ENCODE assay signal across 1 cellular context in the genomic region with DNA sequence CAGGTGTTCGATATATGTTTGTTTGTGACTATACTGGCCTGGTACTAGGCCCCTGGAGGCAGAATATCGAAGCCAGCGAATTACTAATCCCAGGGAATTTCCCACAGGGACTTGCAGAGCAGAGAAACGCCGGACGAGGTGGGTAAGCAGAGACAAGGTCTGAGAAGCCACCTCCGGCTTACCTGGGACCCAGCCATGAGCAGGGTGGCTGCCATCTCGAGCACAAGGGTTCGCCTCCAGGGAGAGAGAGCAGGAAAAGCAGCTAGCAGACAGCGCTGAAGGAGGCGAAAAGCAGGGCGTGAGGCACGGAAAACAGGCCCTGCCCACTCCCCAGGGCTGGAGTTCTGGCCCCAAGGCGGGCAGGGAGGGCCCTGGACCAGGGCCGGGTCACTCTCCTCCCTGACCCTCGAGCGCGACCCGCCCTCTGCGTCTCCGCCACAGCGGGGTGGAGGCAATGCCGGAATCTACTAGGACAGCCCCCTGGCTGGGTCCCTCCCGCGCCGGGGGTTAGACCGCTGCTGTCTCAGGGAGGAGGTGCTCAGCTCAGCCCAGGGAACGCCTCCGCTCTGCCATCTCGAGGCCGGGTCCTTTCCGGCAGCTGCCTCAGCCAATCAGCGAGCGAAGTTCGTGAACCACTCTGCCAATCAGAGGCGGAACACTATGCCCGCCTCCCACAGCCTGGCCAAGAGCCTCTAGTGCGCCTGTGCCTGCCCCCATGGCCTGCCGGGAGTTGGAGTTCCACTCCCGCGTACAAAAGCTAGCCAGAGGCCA.
TF ChIP-seq lines count a peak whose summit lies in the region.

No MANE protein-coding gene starts in this region.

TF ChIP-seq in HepG2, 621 proteins besides CTCF, POLR2A, EP300 and RAD21 (continued from another document and continues in another):
- TF ChIP-seq, protein P1, sequence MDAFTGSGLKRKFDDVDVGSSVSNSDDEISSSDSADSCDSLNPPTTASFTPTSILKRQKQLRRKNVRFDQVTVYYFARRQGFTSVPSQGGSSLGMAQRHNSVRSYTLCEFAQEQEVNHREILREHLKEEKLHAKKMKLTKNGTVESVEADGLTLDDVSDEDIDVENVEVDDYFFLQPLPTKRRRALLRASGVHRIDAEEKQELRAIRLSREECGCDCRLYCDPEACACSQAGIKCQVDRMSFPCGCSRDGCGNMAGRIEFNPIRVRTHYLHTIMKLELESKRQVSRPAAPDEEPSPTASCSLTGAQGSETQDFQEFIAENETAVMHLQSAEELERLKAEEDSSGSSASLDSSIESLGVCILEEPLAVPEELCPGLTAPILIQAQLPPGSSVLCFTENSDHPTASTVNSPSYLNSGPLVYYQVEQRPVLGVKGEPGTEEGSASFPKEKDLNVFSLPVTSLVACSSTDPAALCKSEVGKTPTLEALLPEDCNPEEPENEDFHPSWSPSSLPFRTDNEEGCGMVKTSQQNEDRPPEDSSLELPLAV (CRISPR knock-in tag; conservative IDR thresholded peaks at IDR 0.05; ENCODE audit: low read depth): no peak
- peak; percentile 68; the same call in 1 of the 2 replicates for TF ChIP-seq HOXA3 (CRISPR knock-in tag; IDR thresholded peaks at IDR 0.05)
- TF ChIP-seq TBX2 (CRISPR knock-in tag; IDR thresholded peaks at IDR 0.05; ENCODE audit: borderline replicate concordance): peak; percentile 58; the same call in 1 of the 2 replicates
- TF ChIP-seq, protein P2, sequence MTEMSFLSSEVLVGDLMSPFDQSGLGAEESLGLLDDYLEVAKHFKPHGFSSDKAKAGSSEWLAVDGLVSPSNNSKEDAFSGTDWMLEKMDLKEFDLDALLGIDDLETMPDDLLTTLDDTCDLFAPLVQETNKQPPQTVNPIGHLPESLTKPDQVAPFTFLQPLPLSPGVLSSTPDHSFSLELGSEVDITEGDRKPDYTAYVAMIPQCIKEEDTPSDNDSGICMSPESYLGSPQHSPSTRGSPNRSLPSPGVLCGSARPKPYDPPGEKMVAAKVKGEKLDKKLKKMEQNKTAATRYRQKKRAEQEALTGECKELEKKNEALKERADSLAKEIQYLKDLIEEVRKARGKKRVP (CRISPR knock-in tag; IDR thresholded peaks at IDR 0.05): no peak
- no peak for TF ChIP-seq CBX5 (CRISPR knock-in tag; IDR thresholded peaks at IDR 0.05; ENCODE audit: borderline replicate concordance)
- no peak; the same call in 1 of the 2 replicates for TF ChIP-seq ARHGAP35 (CRISPR knock-in tag; IDR thresholded peaks at IDR 0.05; ENCODE audit: borderline replicate concordance)
- TF ChIP-seq, protein P3, sequence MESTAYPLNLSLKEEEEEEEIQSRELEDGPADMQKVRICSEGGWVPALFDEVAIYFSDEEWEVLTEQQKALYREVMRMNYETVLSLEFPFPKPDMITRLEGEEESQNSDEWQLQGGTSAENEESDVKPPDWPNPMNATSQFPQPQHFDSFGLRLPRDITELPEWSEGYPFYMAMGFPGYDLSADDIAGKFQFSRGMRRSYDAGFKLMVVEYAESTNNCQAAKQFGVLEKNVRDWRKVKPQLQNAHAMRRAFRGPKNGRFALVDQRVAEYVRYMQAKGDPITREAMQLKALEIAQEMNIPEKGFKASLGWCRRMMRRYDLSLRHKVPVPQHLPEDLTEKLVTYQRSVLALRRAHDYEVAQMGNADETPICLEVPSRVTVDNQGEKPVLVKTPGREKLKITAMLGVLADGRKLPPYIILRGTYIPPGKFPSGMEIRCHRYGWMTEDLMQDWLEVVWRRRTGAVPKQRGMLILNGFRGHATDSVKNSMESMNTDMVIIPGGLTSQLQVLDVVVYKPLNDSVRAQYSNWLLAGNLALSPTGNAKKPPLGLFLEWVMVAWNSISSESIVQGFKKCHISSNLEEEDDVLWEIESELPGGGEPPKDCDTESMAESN (CRISPR knock-in tag; conservative IDR thresholded peaks at IDR 0.05): no peak
- TF ChIP-seq ZNF121 (CRISPR knock-in tag; IDR thresholded peaks at IDR 0.05): no peak; the same call in 1 of the 2 replicates
- TF ChIP-seq, protein P4, sequence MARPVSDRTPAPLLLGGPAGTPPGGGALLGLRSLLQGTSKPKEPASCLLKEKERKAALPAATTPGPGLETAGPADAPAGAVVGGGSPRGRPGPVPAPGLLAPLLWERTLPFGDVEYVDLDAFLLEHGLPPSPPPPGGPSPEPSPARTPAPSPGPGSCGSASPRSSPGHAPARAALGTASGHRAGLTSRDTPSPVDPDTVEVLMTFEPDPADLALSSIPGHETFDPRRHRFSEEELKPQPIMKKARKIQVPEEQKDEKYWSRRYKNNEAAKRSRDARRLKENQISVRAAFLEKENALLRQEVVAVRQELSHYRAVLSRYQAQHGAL (CRISPR knock-in tag; IDR thresholded peaks at IDR 0.05; ENCODE audit: not compliant biosample characterization): peak; percentile 72
- TF ChIP-seq ZNF788 (CRISPR knock-in tag; IDR thresholded peaks at IDR 0.05; ENCODE audit: borderline replicate concordance): 0 out of 2 replicates have a peak, but pooled peaks have one; percentile 16
- TF ChIP-seq, protein P5, sequence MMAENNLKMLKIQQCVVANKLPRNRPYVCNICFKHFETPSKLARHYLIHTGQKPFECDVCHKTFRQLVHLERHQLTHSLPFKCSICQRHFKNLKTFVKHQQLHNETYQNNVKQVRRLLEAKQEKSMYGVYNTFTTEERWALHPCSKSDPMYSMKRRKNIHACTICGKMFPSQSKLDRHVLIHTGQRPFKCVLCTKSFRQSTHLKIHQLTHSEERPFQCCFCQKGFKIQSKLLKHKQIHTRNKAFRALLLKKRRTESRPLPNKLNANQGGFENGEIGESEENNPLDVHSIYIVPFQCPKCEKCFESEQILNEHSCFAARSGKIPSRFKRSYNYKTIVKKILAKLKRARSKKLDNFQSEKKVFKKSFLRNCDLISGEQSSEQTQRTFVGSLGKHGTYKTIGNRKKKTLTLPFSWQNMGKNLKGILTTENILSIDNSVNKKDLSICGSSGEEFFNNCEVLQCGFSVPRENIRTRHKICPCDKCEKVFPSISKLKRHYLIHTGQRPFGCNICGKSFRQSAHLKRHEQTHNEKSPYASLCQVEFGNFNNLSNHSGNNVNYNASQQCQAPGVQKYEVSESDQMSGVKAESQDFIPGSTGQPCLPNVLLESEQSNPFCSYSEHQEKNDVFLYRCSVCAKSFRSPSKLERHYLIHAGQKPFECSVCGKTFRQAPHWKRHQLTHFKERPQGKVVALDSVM (CRISPR knock-in tag; IDR thresholded peaks at IDR 0.05): no peak
- TF ChIP-seq, protein P6, sequence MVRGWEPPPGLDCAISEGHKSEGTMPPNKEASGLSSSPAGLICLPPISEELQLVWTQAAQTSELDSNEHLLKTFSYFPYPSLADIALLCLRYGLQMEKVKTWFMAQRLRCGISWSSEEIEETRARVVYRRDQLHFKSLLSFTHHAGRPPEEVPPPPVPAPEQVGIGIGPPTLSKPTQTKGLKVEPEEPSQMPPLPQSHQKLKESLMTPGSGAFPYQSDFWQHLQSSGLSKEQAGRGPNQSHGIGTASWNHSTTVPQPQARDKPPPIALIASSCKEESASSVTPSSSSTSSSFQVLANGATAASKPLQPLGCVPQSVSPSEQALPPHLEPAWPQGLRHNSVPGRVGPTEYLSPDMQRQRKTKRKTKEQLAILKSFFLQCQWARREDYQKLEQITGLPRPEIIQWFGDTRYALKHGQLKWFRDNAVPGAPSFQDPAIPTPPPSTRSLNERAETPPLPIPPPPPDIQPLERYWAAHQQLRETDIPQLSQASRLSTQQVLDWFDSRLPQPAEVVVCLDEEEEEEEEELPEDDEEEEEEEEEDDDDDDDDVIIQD (CRISPR knock-in tag; IDR thresholded peaks at IDR 0.05; ENCODE audit: low read depth): 0 out of 2 replicates have a peak, but pooled peaks have one; percentile 21
- TF ChIP-seq, protein P7, sequence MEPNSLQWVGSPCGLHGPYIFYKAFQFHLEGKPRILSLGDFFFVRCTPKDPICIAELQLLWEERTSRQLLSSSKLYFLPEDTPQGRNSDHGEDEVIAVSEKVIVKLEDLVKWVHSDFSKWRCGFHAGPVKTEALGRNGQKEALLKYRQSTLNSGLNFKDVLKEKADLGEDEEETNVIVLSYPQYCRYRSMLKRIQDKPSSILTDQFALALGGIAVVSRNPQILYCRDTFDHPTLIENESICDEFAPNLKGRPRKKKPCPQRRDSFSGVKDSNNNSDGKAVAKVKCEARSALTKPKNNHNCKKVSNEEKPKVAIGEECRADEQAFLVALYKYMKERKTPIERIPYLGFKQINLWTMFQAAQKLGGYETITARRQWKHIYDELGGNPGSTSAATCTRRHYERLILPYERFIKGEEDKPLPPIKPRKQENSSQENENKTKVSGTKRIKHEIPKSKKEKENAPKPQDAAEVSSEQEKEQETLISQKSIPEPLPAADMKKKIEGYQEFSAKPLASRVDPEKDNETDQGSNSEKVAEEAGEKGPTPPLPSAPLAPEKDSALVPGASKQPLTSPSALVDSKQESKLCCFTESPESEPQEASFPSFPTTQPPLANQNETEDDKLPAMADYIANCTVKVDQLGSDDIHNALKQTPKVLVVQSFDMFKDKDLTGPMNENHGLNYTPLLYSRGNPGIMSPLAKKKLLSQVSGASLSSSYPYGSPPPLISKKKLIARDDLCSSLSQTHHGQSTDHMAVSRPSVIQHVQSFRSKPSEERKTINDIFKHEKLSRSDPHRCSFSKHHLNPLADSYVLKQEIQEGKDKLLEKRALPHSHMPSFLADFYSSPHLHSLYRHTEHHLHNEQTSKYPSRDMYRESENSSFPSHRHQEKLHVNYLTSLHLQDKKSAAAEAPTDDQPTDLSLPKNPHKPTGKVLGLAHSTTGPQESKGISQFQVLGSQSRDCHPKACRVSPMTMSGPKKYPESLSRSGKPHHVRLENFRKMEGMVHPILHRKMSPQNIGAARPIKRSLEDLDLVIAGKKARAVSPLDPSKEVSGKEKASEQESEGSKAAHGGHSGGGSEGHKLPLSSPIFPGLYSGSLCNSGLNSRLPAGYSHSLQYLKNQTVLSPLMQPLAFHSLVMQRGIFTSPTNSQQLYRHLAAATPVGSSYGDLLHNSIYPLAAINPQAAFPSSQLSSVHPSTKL (CRISPR knock-in tag; IDR thresholded peaks at IDR 0.05): peak; percentile 57
- TF ChIP-seq, protein P8, sequence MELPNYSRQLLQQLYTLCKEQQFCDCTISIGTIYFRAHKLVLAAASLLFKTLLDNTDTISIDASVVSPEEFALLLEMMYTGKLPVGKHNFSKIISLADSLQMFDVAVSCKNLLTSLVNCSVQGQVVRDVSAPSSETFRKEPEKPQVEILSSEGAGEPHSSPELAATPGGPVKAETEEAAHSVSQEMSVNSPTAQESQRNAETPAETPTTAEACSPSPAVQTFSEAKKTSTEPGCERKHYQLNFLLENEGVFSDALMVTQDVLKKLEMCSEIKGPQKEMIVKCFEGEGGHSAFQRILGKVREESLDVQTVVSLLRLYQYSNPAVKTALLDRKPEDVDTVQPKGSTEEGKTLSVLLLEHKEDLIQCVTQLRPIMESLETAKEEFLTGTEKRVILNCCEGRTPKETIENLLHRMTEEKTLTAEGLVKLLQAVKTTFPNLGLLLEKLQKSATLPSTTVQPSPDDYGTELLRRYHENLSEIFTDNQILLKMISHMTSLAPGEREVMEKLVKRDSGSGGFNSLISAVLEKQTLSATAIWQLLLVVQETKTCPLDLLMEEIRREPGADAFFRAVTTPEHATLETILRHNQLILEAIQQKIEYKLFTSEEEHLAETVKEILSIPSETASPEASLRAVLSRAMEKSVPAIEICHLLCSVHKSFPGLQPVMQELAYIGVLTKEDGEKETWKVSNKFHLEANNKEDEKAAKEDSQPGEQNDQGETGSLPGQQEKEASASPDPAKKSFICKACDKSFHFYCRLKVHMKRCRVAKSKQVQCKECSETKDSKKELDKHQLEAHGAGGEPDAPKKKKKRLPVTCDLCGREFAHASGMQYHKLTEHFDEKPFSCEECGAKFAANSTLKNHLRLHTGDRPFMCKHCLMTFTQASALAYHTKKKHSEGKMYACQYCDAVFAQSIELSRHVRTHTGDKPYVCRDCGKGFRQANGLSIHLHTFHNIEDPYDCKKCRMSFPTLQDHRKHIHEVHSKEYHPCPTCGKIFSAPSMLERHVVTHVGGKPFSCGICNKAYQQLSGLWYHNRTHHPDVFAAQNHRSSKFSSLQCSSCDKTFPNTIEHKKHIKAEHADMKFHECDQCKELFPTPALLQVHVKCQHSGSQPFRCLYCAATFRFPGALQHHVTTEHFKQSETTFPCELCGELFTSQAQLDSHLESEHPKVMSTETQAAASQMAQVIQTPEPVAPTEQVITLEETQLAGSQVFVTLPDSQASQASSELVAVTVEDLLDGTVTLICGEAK (IDR thresholded peaks at IDR 0.05): no peak
- TF ChIP-seq, protein P8 (CRISPR knock-in tag; IDR thresholded peaks at IDR 0.05): no peak
- TF ChIP-seq HOXA9 (CRISPR knock-in tag; IDR thresholded peaks at IDR 0.05; ENCODE audit: borderline replicate concordance): no peak
- peak; percentile 75 for TF ChIP-seq HNRNPLL (IDR thresholded peaks at IDR 0.05; ENCODE audit: low read depth, low read length, poor library complexity, severe bottlenecking)
- no peak for TF ChIP-seq SRSF1 (optimal IDR thresholded peaks at IDR 0.05; ENCODE audit: low read depth, low read length)
- peak; percentile 12 for TF ChIP-seq AGO1 (IDR thresholded peaks at IDR 0.05; ENCODE audit: low read depth, low read length, poor library complexity, severe bottlenecking)
- no peak for TF ChIP-seq ZBTB8A (CRISPR knock-in tag; IDR thresholded peaks at IDR 0.05; ENCODE audit: borderline replicate concordance, low read depth)
- no peak for TF ChIP-seq TCF12 (IDR thresholded peaks at IDR 0.05)
- no peak for TF ChIP-seq TCF12 (CRISPR knock-in tag; IDR thresholded peaks at IDR 0.05)
- no peak for TF ChIP-seq PCBP2 (optimal IDR thresholded peaks at IDR 0.05; ENCODE audit: low read depth, low read length, poor library complexity, severe bottlenecking)
- peak; percentile 75 for TF ChIP-seq YY1 (IDR thresholded peaks at IDR 0.05; ENCODE audit: insufficient read depth, insufficient replicate concordance, low read depth, low read length)
